1 cellular context compared by ENCODE assay signal in genomic region chr7:1104514-1105179, GRCh38.
TF ChIP-seq lines count a peak whose summit lies in the region.

No MANE protein-coding gene starts in this region.

TF ChIP-seq in IMR-90, 13 proteins besides CTCF, POLR2A, EP300 and RAD21 (continued from another document):
- no peak for TF ChIP-seq SMC3 (IDR thresholded peaks at IDR 0.05; ENCODE audit: low read depth, low read length)
- TF ChIP-seq, protein P1, sequence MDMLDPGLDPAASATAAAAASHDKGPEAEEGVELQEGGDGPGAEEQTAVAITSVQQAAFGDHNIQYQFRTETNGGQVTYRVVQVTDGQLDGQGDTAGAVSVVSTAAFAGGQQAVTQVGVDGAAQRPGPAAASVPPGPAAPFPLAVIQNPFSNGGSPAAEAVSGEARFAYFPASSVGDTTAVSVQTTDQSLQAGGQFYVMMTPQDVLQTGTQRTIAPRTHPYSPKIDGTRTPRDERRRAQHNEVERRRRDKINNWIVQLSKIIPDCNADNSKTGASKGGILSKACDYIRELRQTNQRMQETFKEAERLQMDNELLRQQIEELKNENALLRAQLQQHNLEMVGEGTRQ (IDR thresholded peaks at IDR 0.05; ENCODE audit: low read depth, low read length), result no peak
TF ChIP-seq in IMR-90: peak in this region for 0.
